ENCODE assay signal across 17 cellular contexts in the genomic region with DNA sequence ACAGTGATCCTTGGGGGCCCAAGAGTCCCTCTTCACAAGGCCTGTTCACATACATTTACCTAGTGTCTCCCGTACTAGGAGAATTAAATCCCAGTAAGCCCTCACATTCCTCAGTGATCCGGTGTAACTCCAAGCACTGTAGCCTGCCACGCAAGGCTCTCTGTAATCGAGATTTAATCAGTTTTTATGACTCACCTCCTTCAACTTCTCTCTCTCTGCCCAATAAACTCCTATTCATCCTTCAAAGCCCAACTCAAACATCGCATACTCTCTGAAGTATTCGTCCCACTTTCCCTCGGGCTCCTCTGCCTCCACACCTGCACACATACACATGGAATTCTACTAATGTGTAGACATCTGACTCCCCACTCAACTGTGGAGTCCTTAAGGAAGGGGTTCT.
DNase-seq lines count a peak whose midpoint lies in the region; ATAC-seq, FAIRE-seq and TF ChIP-seq lines count a peak whose summit lies in the region.
"Had no signal": no experiment of that assay in that cellular context is flagged by ENCODE, and none has a peak within 500 bp of the region (broad histone marks: within the 10 kb centered on the region; RNA-seq: fewer than 3 reads in every experiment).

No MANE protein-coding gene starts in this region.

- in situ Hi-C loops in HepG2 (cut with HindIII; ENCODE audit: extremely low pct_ligation_motif_present, low pct_unique_long_range_greater_than_20kb), result no loop called here

- FAIRE-seq in keratinocyte (lab: Jason Lieb, UNC) (no peak), HepG2 (lab: Jason Lieb, UNC) (no peak)
- FAIRE-seq: D721Med, GM18507 had no signal

- no peaks in the 10 kb centered on the region for H3K9me3 Mint-ChIP-seq in CD8-positive, alpha-beta memory T cell
- H3K9me3 Mint-ChIP-seq: natural killer cell treated with Interleukin-12 subunit alpha and Interleukin-12 subunit beta and Interleukin-15 and Interleukin-18, amount 100 ng/mL, for 72 hours; stimulated activated naive CD8-positive, alpha-beta T cell treated with anti-CD3 and anti-CD28 coated beads, Interleukin-15, amount 100 ng/mL, for 72 hours; WTC11 had no signal

- no peaks in the 10 kb centered on the region for H3K9me3 ChIP-seq in CD8-positive, alpha-beta memory T cell (ENCODE audit: low read length)
- no peaks in the 10 kb centered on the region for H3K9me3 ChIP-seq in keratinocyte (ENCODE audit: control insufficient read depth, low read depth, low read length)
- H3K9me3 ChIP-seq in HepG2 (ENCODE audit: low read length), result no peaks in the 10 kb centered on the region
- H3K9me3 ChIP-seq: ascending aorta, left lung had no signal

- peaks cover 81% of the 10 kb centered on the region for H3K79me2 ChIP-seq in keratinocyte (ENCODE audit: control insufficient read depth, insufficient read depth, low read length)
- H3K79me2 ChIP-seq in HepG2 (ENCODE audit: insufficient read depth, low read length), result peaks cover 75% of the 10 kb centered on the region

- no peaks in the 10 kb centered on the region for H3K36me3 ChIP-seq in CD8-positive, alpha-beta memory T cell (ENCODE audit: insufficient read depth, low read length)
- H3K36me3 ChIP-seq in keratinocyte (ENCODE audit: control insufficient read depth in 2 of 2, extremely low read depth in 1 of 2, insufficient read depth in 2 of 2, low read length in 2 of 2) (peaks cover 5 to 21% of the 10 kb centered on the region in 2 experiments), HepG2 (replicated peaks in 1 of 2; ENCODE audit: control insufficient read depth in 1 of 2, insufficient read depth in 2 of 2, low read length in 2 of 2) (peaks cover 9 to 51% of the 10 kb centered on the region in 2 experiments)
- H3K36me3 ChIP-seq: ascending aorta had no signal

- H3K27me3 Mint-ChIP-seq in CD8-positive, alpha-beta memory T cell, result peaks cover 0 to 1% of the 10 kb centered on the region in 2 donors
- H3K27me3 Mint-ChIP-seq: natural killer cell treated with Interleukin-12 subunit alpha and Interleukin-12 subunit beta and Interleukin-15 and Interleukin-18, amount 100 ng/mL, for 72 hours; stimulated activated naive CD8-positive, alpha-beta T cell treated with anti-CD3 and anti-CD28 coated beads, Interleukin-15, amount 100 ng/mL, for 72 hours had no signal

- no peak overlapping the region for H3K27ac ChIP-seq in CD8-positive, alpha-beta memory T cell (ENCODE audit: low read depth, low read length)
- H3K27ac ChIP-seq in keratinocyte (ENCODE audit: control insufficient read depth, insufficient read depth, low read length) (peak overlapping the region; percentile 16), HepG2 (ENCODE audit: extremely low read length, insufficient read depth, low read length) (no peak overlapping the region)
- H3K27ac ChIP-seq: ascending aorta, left lung had no signal

- no peak for ATAC-seq in HG03378 (IDR thresholded peaks at IDR 0.05; ENCODE audit: unreplicated experiment)
- no peak for ATAC-seq in HepG2
- ATAC-seq: left lung; natural killer cell treated with Interleukin-12 subunit alpha and Interleukin-12 subunit beta and Interleukin-15 and Interleukin-18, amount 100 ng/mL, for 72 hours; stimulated activated naive CD8-positive, alpha-beta T cell treated with anti-CD3 and anti-CD28 coated beads, Interleukin-15, amount 100 ng/mL, for 72 hours had no signal

- no peak for TF ChIP-seq RAD21 in HepG2 (CRISPR knock-in tag; IDR thresholded peaks at IDR 0.05)

- H4K20me1 ChIP-seq in keratinocyte (ENCODE audit: control insufficient read depth, extremely low read depth, insufficient read depth, low read length) (peaks cover 2% of the 10 kb centered on the region), HepG2 (ENCODE audit: insufficient read depth, low read length) (peaks cover 70% of the 10 kb centered on the region)

- no peak for TF ChIP-seq POLR2A in HepG2 (IDR thresholded peaks at IDR 0.05; ENCODE audit: insufficient read depth in 1 of 2, low read depth in 2 of 2, low read length in 2 of 2)

- TF ChIP-seq CTCF in keratinocyte (optimal IDR thresholded peaks at IDR 0.05 in 1 of 3, IDR thresholded peaks at IDR 0.05 in 1 of 3, conservative IDR thresholded peaks at IDR 0.05 in 1 of 3; ENCODE audit: extremely low read depth in 1 of 3, insufficient read depth in 2 of 3, low read length in 3 of 3), result no peak
- no peak for TF ChIP-seq CTCF in HepG2 (CRISPR knock-in tag; IDR thresholded peaks at IDR 0.05)

- peak overlapping the region in 5 of 8 donors; percentile 4 to 75 (median 37) for H3K27ac Mint-ChIP-seq in CD8-positive, alpha-beta memory T cell
- H3K27ac Mint-ChIP-seq: natural killer cell treated with Interleukin-12 subunit alpha and Interleukin-12 subunit beta and Interleukin-15 and Interleukin-18, amount 100 ng/mL, for 72 hours had no signal

- peaks cover 0 to 40% (median 9%) of the 10 kb centered on the region in 3 donors for H3K36me3 Mint-ChIP-seq in CD8-positive, alpha-beta memory T cell
- H3K36me3 Mint-ChIP-seq: natural killer cell treated with Interleukin-12 subunit alpha and Interleukin-12 subunit beta and Interleukin-15 and Interleukin-18, amount 100 ng/mL, for 72 hours; WTC11 had no signal

- peaks cover 18 to 48% (median 44%) of the 10 kb centered on the region in 3 donors for H3K4me1 Mint-ChIP-seq in CD8-positive, alpha-beta memory T cell

- H3K4me1 ChIP-seq in CD8-positive, alpha-beta memory T cell (ENCODE audit: insufficient read depth, low read length), result no peaks in the 10 kb centered on the region
- H3K4me1 ChIP-seq in keratinocyte (ENCODE audit: control insufficient read depth, extremely low read depth, insufficient read depth, low read length), result peaks cover 44% of the 10 kb centered on the region
- peaks cover 53% of the 10 kb centered on the region for H3K4me1 ChIP-seq in HepG2 (ENCODE audit: insufficient read depth, low read length)
- H3K4me1 ChIP-seq: ascending aorta had no signal

- CTCF ChIA-PET in CD8-positive, alpha-beta memory T cell (lab: Charles Lee), result no interaction called here
- CTCF ChIA-PET in HepG2 (lab: Yijun Ruan, JAX; ENCODE audit: low intra/inter-chr PET ratio, low total read pairs), result no interaction called here

- no peak overlapping the region for H3K4me3 ChIP-seq in CD8-positive, alpha-beta memory T cell (ENCODE audit: low read length)
- no peak overlapping the region for H3K4me3 ChIP-seq in keratinocyte (ENCODE audit: control insufficient read depth in 2 of 3, extremely low read depth in 1 of 3, insufficient read depth in 2 of 3, low read depth in 1 of 3, low read length in 3 of 3)
- no peak overlapping the region for H3K4me3 ChIP-seq in HepG2 (replicated peaks in 1 of 3; ENCODE audit: insufficient read depth in 1 of 3, low read depth in 2 of 3, low read length in 3 of 3)
- H3K4me3 ChIP-seq: ascending aorta, left lung had no signal

- no peak overlapping the region for H3K4me3 Mint-ChIP-seq in CD8-positive, alpha-beta memory T cell
- H3K4me3 Mint-ChIP-seq: natural killer cell treated with Interleukin-12 subunit alpha and Interleukin-12 subunit beta and Interleukin-15 and Interleukin-18, amount 100 ng/mL, for 72 hours; stimulated activated naive CD8-positive, alpha-beta T cell treated with anti-CD3 and anti-CD28 coated beads, Interleukin-15, amount 100 ng/mL, for 72 hours; WTC11 had no signal

- DNase-seq in CD8-positive, alpha-beta memory T cell, result no peak
- DNase-seq in HT-29 (ENCODE audit: low spot score), result peak; percentile 82
- DNase-seq in amniotic stem cell (lab: John Stamatoyannopoulos, UW), result peak; percentile 43
- no peak for DNase-seq in keratinocyte (ENCODE audit: low read depth, low spot score)
- no peak for DNase-seq in stimulated activated CD4-positive, alpha-beta T cell treated with anti-CD3 and anti-CD28 coated beads, Interleukin-4, amount 100 ng/mL, for 1 hour
- no peak for DNase-seq in epidermal melanocyte (ENCODE audit: insufficient read length, low spot score)
- DNase-seq in HepG2 (ENCODE audit: low spot score), result no peak
- DNase-seq: activated gamma-delta T cell treated with Interleukin-2 at 50 U/mL for 16 hours; left lung; NCI-H2081; stimulated activated naive CD8-positive, alpha-beta T cell treated with anti-CD3 and anti-CD28 coated beads, Interleukin-15, amount 100 ng/mL, for 72 hours had no signal

- no TSS peak for BruUV-seq in HepG2 (replicated peaks; lab: Mats Ljungman, UMichigan)

- no peaks in the 10 kb centered on the region for H3K27me3 ChIP-seq in CD8-positive, alpha-beta memory T cell (ENCODE audit: insufficient read depth, low read length, poor library complexity, severe bottlenecking)
- H3K27me3 ChIP-seq in keratinocyte (ENCODE audit: control insufficient read depth, extremely low read depth, insufficient read depth, low read length) (no peaks in the 10 kb centered on the region), HepG2 (ENCODE audit: control insufficient read depth in 1 of 2, insufficient read depth in 2 of 2, low read length in 2 of 2) (no peaks in the 10 kb centered on the region)
- H3K27me3 ChIP-seq: ascending aorta, left lung had no signal

- no peak overlapping the region for H3K9ac ChIP-seq in keratinocyte (ENCODE audit: control insufficient read depth, extremely low read depth, insufficient read depth, low read length)
- H3K9ac ChIP-seq in HepG2 (ENCODE audit: insufficient read depth, low read depth, low read length), result no peak overlapping the region

- POLR2A ChIA-PET in CD8-positive, alpha-beta memory T cell (lab: Charles Lee), result no interaction called here
- POLR2A ChIA-PET in HepG2 (lab: Yijun Ruan, JAX), result interaction anchor here (0.9 to 1.1 kb wide), 2 partner anchors 11 to 52 kb away, joined by 3 read pairs; no protein-coding TSS in a partner anchor

- 86% methylated on average over 7 of the region's 7 CpGs for WGBS in HepG2 (ENCODE audit: low lambda C conversion rate)

- intact Hi-C loops in HepG2 (cut with micrococcal nuclease; ENCODE audit: unreplicated experiment), result no loop called here

- no peak overlapping the region for H3K4me2 ChIP-seq in keratinocyte (ENCODE audit: control insufficient read depth, extremely low read depth, insufficient read depth, low read depth, low read length)
- no peak overlapping the region for H3K4me2 ChIP-seq in HepG2 (ENCODE audit: low read depth, low read length)

- H2AFZ ChIP-seq in keratinocyte (ENCODE audit: control insufficient read depth, low read length) (no peak overlapping the region), HepG2 (ENCODE audit: low read length) (no peak overlapping the region)

- no peaks in the 10 kb centered on the region for H3K9me1 ChIP-seq in keratinocyte (ENCODE audit: control insufficient read depth, extremely low read depth, insufficient read depth, low read length)

- dilution Hi-C loops in keratinocyte (cut with MboI; ENCODE audit: extremely low pct_ligation_motif_present, low sequenced_read_pairs), result no loop called here

- TF ChIP-seq EP300 in HepG2 (IDR thresholded peaks at IDR 0.05; ENCODE audit: low read depth in 2 of 2, low read length in 2 of 2) (no peak), HepG2 (CRISPR knock-in tag; IDR thresholded peaks at IDR 0.05; ENCODE audit: borderline replicate concordance) (no peak)

TF ChIP-seq in HepG2, 621 proteins besides CTCF, POLR2A, EP300 and RAD21 (continues in another document):
- TF ChIP-seq ZNF615 (CRISPR knock-in tag; IDR thresholded peaks at IDR 0.05; ENCODE audit: borderline replicate concordance) (no peak), ZNF234 (CRISPR knock-in tag; conservative IDR thresholded peaks at IDR 0.05) (no peak), ADNP (CRISPR knock-in tag; IDR thresholded peaks at IDR 0.05) (no peak), HES4 (CRISPR knock-in tag; IDR thresholded peaks at IDR 0.05; ENCODE audit: borderline replicate concordance) (no peak), GFI1 (CRISPR knock-in tag; IDR thresholded peaks at IDR 0.05; ENCODE audit: borderline replicate concordance) (no peak)

Comparison
In these comparisons a context has a peak if more than half of its experiments do, and no peak if none do; other contexts are left out.
1. DNase-seq: peak in HT-29 (single experiment) and amniotic stem cell (single experiment); none in CD8-positive, alpha-beta memory T cell (0 of 5), keratinocyte (single experiment), stimulated activated CD4-positive, alpha-beta T cell treated with anti-CD3 and anti-CD28 coated beads, Interleukin-4, amount 100 ng/mL, for 1 hour (single experiment), epidermal melanocyte (single experiment) and HepG2 (single experiment).